Comparison of ENCODE assay signal across 1 cellular context in the genomic region with DNA sequence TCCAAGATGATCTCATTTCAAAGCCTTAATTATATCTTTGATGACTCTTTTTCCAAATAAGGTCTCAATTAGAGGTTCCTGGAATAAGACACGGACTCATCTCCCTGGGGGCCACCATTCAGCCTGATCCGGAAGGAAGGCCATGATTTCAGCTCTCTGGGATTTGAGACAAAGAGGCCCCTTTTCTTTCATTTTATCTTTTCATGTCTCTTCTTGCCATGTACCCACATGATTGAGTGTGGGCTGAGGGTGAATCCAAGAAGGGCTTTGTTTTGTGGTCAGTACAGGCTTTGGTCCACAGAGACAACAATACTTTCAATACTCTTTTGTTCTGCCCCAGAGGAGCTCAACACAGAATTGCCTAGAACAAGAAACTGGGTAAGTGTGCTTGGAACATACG.
TF ChIP-seq lines count a peak whose summit lies in the region.

No MANE protein-coding gene starts in this region.

TF ChIP-seq in SK-N-SH treated with all-trans-retinoic acid at 6 μM for 48 hours, 23 proteins besides CTCF, POLR2A, EP300 and RAD21 (continued from another document):
- TF ChIP-seq, protein P1, sequence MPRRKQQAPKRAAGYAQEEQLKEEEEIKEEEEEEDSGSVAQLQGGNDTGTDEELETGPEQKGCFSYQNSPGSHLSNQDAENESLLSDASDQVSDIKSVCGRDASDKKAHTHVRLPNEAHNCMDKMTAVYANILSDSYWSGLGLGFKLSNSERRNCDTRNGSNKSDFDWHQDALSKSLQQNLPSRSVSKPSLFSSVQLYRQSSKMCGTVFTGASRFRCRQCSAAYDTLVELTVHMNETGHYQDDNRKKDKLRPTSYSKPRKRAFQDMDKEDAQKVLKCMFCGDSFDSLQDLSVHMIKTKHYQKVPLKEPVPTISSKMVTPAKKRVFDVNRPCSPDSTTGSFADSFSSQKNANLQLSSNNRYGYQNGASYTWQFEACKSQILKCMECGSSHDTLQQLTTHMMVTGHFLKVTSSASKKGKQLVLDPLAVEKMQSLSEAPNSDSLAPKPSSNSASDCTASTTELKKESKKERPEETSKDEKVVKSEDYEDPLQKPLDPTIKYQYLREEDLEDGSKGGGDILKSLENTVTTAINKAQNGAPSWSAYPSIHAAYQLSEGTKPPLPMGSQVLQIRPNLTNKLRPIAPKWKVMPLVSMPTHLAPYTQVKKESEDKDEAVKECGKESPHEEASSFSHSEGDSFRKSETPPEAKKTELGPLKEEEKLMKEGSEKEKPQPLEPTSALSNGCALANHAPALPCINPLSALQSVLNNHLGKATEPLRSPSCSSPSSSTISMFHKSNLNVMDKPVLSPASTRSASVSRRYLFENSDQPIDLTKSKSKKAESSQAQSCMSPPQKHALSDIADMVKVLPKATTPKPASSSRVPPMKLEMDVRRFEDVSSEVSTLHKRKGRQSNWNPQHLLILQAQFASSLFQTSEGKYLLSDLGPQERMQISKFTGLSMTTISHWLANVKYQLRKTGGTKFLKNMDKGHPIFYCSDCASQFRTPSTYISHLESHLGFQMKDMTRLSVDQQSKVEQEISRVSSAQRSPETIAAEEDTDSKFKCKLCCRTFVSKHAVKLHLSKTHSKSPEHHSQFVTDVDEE (CRISPR knock-in tag; IDR thresholded peaks at IDR 0.05): no peak
- TF ChIP-seq OSR1 (CRISPR knock-in tag; IDR thresholded peaks at IDR 0.05): no peak
- TF ChIP-seq SNAI2 (CRISPR knock-in tag; IDR thresholded peaks at IDR 0.05): no peak
- TF ChIP-seq ISL1 (CRISPR knock-in tag; IDR thresholded peaks at IDR 0.05): no peak
- no peak for TF ChIP-seq ZFP30 (CRISPR knock-in tag; IDR thresholded peaks at IDR 0.05)
- TF ChIP-seq, protein P2, sequence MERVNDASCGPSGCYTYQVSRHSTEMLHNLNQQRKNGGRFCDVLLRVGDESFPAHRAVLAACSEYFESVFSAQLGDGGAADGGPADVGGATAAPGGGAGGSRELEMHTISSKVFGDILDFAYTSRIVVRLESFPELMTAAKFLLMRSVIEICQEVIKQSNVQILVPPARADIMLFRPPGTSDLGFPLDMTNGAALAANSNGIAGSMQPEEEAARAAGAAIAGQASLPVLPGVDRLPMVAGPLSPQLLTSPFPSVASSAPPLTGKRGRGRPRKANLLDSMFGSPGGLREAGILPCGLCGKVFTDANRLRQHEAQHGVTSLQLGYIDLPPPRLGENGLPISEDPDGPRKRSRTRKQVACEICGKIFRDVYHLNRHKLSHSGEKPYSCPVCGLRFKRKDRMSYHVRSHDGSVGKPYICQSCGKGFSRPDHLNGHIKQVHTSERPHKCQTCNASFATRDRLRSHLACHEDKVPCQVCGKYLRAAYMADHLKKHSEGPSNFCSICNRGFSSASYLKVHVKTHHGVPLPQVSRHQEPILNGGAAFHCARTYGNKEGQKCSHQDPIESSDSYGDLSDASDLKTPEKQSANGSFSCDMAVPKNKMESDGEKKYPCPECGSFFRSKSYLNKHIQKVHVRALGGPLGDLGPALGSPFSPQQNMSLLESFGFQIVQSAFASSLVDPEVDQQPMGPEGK (CRISPR knock-in tag; IDR thresholded peaks at IDR 0.05; ENCODE audit: borderline replicate concordance): no peak
- TF ChIP-seq, protein P3, sequence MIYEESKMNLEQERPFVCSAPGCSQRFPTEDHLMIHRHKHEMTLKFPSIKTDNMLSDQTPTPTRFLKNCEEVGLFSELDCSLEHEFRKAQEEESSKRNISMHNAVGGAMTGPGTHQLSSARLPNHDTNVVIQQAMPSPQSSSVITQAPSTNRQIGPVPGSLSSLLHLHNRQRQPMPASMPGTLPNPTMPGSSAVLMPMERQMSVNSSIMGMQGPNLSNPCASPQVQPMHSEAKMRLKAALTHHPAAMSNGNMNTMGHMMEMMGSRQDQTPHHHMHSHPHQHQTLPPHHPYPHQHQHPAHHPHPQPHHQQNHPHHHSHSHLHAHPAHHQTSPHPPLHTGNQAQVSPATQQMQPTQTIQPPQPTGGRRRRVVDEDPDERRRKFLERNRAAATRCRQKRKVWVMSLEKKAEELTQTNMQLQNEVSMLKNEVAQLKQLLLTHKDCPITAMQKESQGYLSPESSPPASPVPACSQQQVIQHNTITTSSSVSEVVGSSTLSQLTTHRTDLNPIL (CRISPR knock-in tag; IDR thresholded peaks at IDR 0.05; ENCODE audit: low read depth): no peak
- no peak for TF ChIP-seq TOX (CRISPR knock-in tag; IDR thresholded peaks at IDR 0.05; ENCODE audit: borderline replicate concordance)
